ENCODE assay signal across 1 cellular context in the genomic region with DNA sequence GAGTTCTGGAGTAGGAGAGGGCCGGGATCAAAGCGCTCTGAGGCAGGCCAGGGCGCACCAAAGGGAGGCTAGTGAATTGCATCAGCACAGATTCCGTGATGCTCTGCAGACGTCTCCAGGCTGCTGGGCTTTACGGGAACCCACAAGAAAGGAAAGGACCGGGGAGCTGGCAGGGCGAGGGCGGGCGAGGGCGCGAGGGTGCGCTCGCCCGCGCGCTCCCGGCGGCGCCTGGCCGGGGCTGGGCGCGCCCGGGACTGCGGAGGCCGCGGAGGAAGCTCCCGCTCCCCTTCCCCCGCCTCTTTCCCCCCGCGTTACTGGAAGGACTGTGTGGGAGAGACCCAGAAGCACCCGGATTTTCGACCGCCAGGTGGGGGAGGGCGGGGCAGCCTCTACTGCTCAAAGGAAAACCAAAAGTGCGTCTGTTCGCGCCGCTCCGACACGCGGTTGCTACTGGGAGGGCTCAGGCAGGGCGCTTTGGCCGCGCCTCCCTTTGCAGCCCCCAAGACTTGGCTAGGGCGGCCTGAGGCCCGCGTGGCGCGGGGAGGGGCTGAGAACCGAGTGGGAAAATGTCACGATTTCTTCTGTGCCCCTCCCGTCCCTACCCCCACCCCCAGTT.
TF ChIP-seq lines count a peak whose summit lies in the region.

No MANE protein-coding gene starts in this region.

TF ChIP-seq in IMR-90, 13 proteins besides CTCF, POLR2A, EP300 and RAD21 (continued from another document):
- peak; percentile 90 for TF ChIP-seq CEBPB (IDR thresholded peaks at IDR 0.05; ENCODE audit: low read depth, low read length)
- TF ChIP-seq SMC3 (IDR thresholded peaks at IDR 0.05; ENCODE audit: low read depth, low read length), result peak; percentile 34
- peak; percentile 72 for TF ChIP-seq MAZ (IDR thresholded peaks at IDR 0.05; ENCODE audit: borderline replicate concordance, low read depth, low read length)
- TF ChIP-seq BHLHE40 (IDR thresholded peaks at IDR 0.05; ENCODE audit: low read depth, low read length), result peak; percentile 60
- TF ChIP-seq FOS (IDR thresholded peaks at IDR 0.05; ENCODE audit: low read depth, low read length), result no peak
- TF ChIP-seq CHD1 (IDR thresholded peaks at IDR 0.05; ENCODE audit: low read depth, low read length), result 0 out of 2 replicates have a peak, but pooled peaks have one; percentile 70
- no peak for TF ChIP-seq RFX5 (IDR thresholded peaks at IDR 0.05; ENCODE audit: low read depth, low read length)
